ENCODE assay signal across 8 cellular contexts in the genomic region with DNA sequence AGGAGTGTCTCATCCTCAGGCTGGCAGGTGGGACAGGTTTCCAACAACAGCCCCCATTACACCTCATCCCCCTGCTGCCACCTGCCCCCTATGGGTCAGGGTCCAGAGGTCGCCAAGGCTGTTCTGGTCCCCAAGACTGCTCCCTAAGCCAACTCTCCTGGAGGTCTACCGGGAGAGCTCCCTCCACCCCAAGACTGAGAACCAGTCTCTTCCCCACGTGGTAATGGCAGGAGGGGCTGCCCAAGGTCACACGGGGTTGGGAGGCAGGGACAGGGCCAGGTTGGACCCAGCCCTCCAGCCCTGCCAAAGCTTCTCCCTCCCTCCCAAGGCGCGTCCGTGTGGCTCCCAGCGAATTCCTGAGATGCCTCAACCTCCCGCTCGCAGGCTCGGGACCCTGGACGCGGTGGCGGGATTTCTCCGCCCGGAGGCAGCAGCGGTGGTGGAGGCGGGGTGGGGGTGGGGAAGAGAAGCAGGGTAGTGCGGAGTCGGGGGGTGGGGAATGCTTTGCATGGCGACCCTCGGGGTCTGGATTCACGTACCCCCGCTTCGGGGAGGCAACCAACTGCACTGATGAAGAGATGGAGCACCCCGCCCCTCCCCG.
DNase-seq lines count a peak whose midpoint lies in the region; ATAC-seq, FAIRE-seq and TF ChIP-seq lines count a peak whose summit lies in the region.

No MANE protein-coding gene starts in this region.

- peak overlapping the region; percentile 36 for H3K4me3 ChIP-seq in bronchial epithelial cell (ENCODE audit: low read depth, low read length)
- peak overlapping the region; percentile 30 for H3K4me3 ChIP-seq in mesendoderm (ENCODE audit: low read length)
- peak overlapping the region; percentile 65 to 71 for H3K4me3 ChIP-seq in aorta (ENCODE audit: low read length in 2 of 2)

- no peak for FAIRE-seq in bronchial epithelial cell (lab: Jason Lieb, UNC)

- H3K4me1 ChIP-seq in mesendoderm (ENCODE audit: control insufficient read depth, low read depth, low read length): no peaks in the 10 kb centered on the region
- no peaks in the 10 kb centered on the region for H3K4me1 ChIP-seq in aorta (ENCODE audit: control insufficient read depth in 1 of 2, insufficient read depth in 2 of 2, low read length in 2 of 2)

- peak overlapping the region; percentile 42 for H3K18ac ChIP-seq in mesendoderm (ENCODE audit: low read length)

- H3K9me3 ChIP-seq in aorta (ENCODE audit: control insufficient read depth, low read length): no peaks in the 10 kb centered on the region

- no peaks in the 10 kb centered on the region for H3K79me1 ChIP-seq in mesendoderm (ENCODE audit: low read length)

- no peak for TF ChIP-seq CTCF in bronchial epithelial cell (IDR thresholded peaks at IDR 0.05; ENCODE audit: insufficient read depth, low read length, severe bottlenecking)

- no peak for DNase-seq in activated naive CD4-positive, alpha-beta T cell treated with anti-CD3 and anti-CD28 coated beads, Interleukin-2, amount 50 U/mL, for 72 hours (ENCODE audit: low spot score in 2 of 2)
- no peak for DNase-seq in bronchial epithelial cell (ENCODE audit: low read depth)
- DNase-seq in mesendoderm: peak; percentile 94
- peak; percentile 61 to 82 for DNase-seq in aorta
- no peak for DNase-seq in NCI-H2107 (lab: John Stamatoyannopoulos, UW)
- no peak for DNase-seq in NCI-H510A (lab: John Stamatoyannopoulos, UW)
- DNase-seq in GM19240 (ENCODE audit: insufficient read length, low spot score): no peak

- no peak overlapping the region for H2BK120ac ChIP-seq in mesendoderm (ENCODE audit: low read depth, low read length)

- H3K27me3 Mint-ChIP-seq in activated naive CD4-positive, alpha-beta T cell treated with anti-CD3 and anti-CD28 coated beads, Interleukin-2, amount 50 U/mL, for 24 hours: no peaks in the 10 kb centered on the region

- peaks cover 10% of the 10 kb centered on the region for H3K36me3 Mint-ChIP-seq in activated naive CD4-positive, alpha-beta T cell treated with anti-CD3 and anti-CD28 coated beads, Interleukin-2, amount 50 U/mL, for 24 hours
- H3K36me3 Mint-ChIP-seq in activated naive CD4-positive, alpha-beta T cell treated with anti-CD3 and anti-CD28 coated beads, Interleukin-2, amount 50 U/mL, for 72 hours: no peaks in the 10 kb centered on the region

- no peak overlapping the region for H3K4ac ChIP-seq in mesendoderm (ENCODE audit: low read depth, low read length)

- H3K4me1 Mint-ChIP-seq in activated naive CD4-positive, alpha-beta T cell treated with anti-CD3 and anti-CD28 coated beads, Interleukin-2, amount 50 U/mL, for 24 hours: peaks cover 62% of the 10 kb centered on the region

- H3K27ac ChIP-seq in mesendoderm (ENCODE audit: low read depth, low read length) (no peak overlapping the region), aorta (ENCODE audit: low read depth in 1 of 2, low read length in 2 of 2) (peak overlapping the region in 1 of 2 donors; percentile 60)

- H2BK15ac ChIP-seq in mesendoderm (replicated peaks; ENCODE audit: low read depth): no peak overlapping the region

- H3K23ac ChIP-seq in mesendoderm (ENCODE audit: low read length): no peak overlapping the region

- no peak overlapping the region for H4K5ac ChIP-seq in mesendoderm (ENCODE audit: low read length)

- WGBS in mesendoderm (ENCODE audit: extremely low coverage, insufficient coverage, low lambda C conversion rate): no CpG with 5 or more reads among the region's 27 CpGs
- WGBS in aorta, 2 donors: 3 to 5% methylated on average over 23 to 27 of the region's 27 CpGs

- no peak overlapping the region for H2BK5ac ChIP-seq in mesendoderm (ENCODE audit: low read length)

- ATAC-seq in activated naive CD4-positive, alpha-beta T cell treated with anti-CD3 and anti-CD28 coated beads, Interleukin-2, amount 50 U/mL, for 72 hours: no peak
- no peak for ATAC-seq in aorta (ENCODE audit: low FRiP score)

- intact Hi-C loops in aorta (cut with DNase I): no loop called here

- H3K27me3 ChIP-seq in bronchial epithelial cell (ENCODE audit: control insufficient read depth, insufficient read depth, low read length) (peaks cover 7% of the 10 kb centered on the region), mesendoderm (ENCODE audit: insufficient read depth, low read length, poor library complexity) (no peaks in the 10 kb centered on the region), aorta (ENCODE audit: control insufficient read depth in 1 of 2, insufficient read depth in 2 of 2, low read length in 1 of 2) (no peaks in the 10 kb centered on the region)

- H3K79me2 ChIP-seq in mesendoderm (ENCODE audit: control insufficient read depth, insufficient read depth, low read length): no peaks in the 10 kb centered on the region

- H4K8ac ChIP-seq in mesendoderm (ENCODE audit: low read depth, low read length): no peak overlapping the region

- peak overlapping the region; percentile 86 for H3K4me2 ChIP-seq in mesendoderm (ENCODE audit: low read length)

- H3K36me3 ChIP-seq in bronchial epithelial cell (ENCODE audit: control insufficient read depth, insufficient read depth, low read length) (no peaks in the 10 kb centered on the region), mesendoderm (ENCODE audit: control insufficient read depth, insufficient read depth, low read length) (no peaks in the 10 kb centered on the region), aorta (ENCODE audit: control insufficient read depth in 1 of 2, insufficient read depth in 2 of 2, low read length in 1 of 2) (no peaks in the 10 kb centered on the region)

- H3K56ac ChIP-seq in mesendoderm (ENCODE audit: low read length): peak overlapping the region; percentile 74

- no peak overlapping the region for H3K27ac Mint-ChIP-seq in activated naive CD4-positive, alpha-beta T cell treated with anti-CD3 and anti-CD28 coated beads, Interleukin-2, amount 50 U/mL, for 24 hours
- H3K27ac Mint-ChIP-seq in activated naive CD4-positive, alpha-beta T cell treated with anti-CD3 and anti-CD28 coated beads, Interleukin-2, amount 50 U/mL, for 72 hours: no peak overlapping the region

- H3K9me3 Mint-ChIP-seq in activated naive CD4-positive, alpha-beta T cell treated with anti-CD3 and anti-CD28 coated beads, Interleukin-2, amount 50 U/mL, for 24 hours: no peaks in the 10 kb centered on the region
- H3K9me3 Mint-ChIP-seq in activated naive CD4-positive, alpha-beta T cell treated with anti-CD3 and anti-CD28 coated beads, Interleukin-2, amount 50 U/mL, for 72 hours: no peaks in the 10 kb centered on the region

- H3K9ac ChIP-seq in mesendoderm (ENCODE audit: low read length): peak overlapping the region; percentile 69

- no peak overlapping the region for H2AK5ac ChIP-seq in mesendoderm (ENCODE audit: low read length)

- H3K4me3 Mint-ChIP-seq in activated naive CD4-positive, alpha-beta T cell treated with anti-CD3 and anti-CD28 coated beads, Interleukin-2, amount 50 U/mL, for 24 hours: peak overlapping the region; percentile 63

Comparison
In these comparisons a context has a peak if more than half of its experiments do, and no peak if none do; other contexts are left out.
1. DNase-seq: peak in mesendoderm (single experiment) and aorta (2 of 2); none in activated naive CD4-positive, alpha-beta T cell treated with anti-CD3 and anti-CD28 coated beads, Interleukin-2, amount 50 U/mL, for 72 hours (0 of 2), bronchial epithelial cell (single experiment), NCI-H2107 (single experiment), NCI-H510A (single experiment) and GM19240 (single experiment).
2. Peak in every context shown above with its lines, with median percentiles within 50 percentile points of each other: H3K4me3 ChIP-seq.